Comparison of ENCODE assay signal across 36 cellular contexts in the genomic region with DNA sequence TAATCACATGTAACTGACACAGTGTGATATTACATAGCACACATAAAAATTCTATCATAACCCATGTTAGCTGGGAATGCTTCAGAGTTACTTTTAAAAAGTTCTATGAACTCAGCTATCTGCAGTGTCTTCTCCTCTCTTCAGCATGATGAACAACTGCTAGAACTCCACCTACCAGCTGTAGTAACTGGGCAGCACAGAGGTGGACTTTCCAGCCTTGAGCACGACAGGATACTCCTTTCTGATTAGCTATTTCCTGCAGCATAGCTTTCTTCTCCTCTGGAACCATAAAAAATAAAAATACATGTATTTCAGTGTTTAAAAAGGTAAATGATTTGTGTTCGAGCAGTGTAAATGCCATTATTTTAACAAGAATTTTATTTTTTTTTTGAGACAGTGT.
"Had no signal": no experiment of that assay in that cellular context is flagged by ENCODE, and none has a peak within 500 bp of the region (broad histone marks: within the 10 kb centered on the region; RNA-seq: fewer than 3 reads in every experiment).

No MANE protein-coding gene starts in this region.

- DNase-seq: activated B cell treated with CpG ODN at 0.5 μM for 24 hours; activated CD4-positive, alpha-beta memory T cell treated with anti-CD3 and anti-CD28 coated beads for 36 hours; activated CD4-positive, alpha-beta T cell treated with anti-CD3 and anti-CD28 coated beads for 4 hours; activated CD4-positive, alpha-beta T cell treated with anti-CD3 and anti-CD28 coated beads, Interleukin-2, amount 10 ng/mL, durations not matched to agents 24 days and 14 days; activated CD4-positive, alpha-beta T cell treated with anti-CD3 and anti-CD28 coated beads, Interleukin-2, amount 50 U/mL, for 1 hour; activated CD4-positive, alpha-beta T cell treated with anti-CD3 and anti-CD28 coated beads, Interleukin-2, amount 50 U/mL, for 4 hours; activated CD4-positive, CD25-positive, alpha-beta regulatory T cell treated with anti-CD3 and anti-CD28 coated beads, Interleukin-2, amount 50 U/mL, for 72 hours; activated CD8-positive, alpha-beta memory T cell treated with anti-CD3 and anti-CD28 coated beads, Interleukin-2, amount 50 U/mL, for 4 hours; activated CD8-positive, alpha-beta T cell treated with anti-CD3 and anti-CD28 coated beads for 36 hours; activated effector memory CD4-positive, alpha-beta T cell treated with anti-CD3 and anti-CD28 coated beads, Interleukin-2, amount 50 U/mL, for 16 hours; activated gamma-delta T cell treated with Interleukin-2 at 50 U/mL for 16 hours; activated naive CD4-positive, alpha-beta T cell treated with anti-CD3 and anti-CD28 coated beads, Interleukin-2, amount 10 ng/mL, durations not matched to agents 7 days and 5 days; activated naive CD4-positive, alpha-beta T cell treated with Interleukin-2 at 50 U/mL for 16 hours; activated naive CD8-positive, alpha-beta T cell treated with anti-CD3 and anti-CD28 coated beads, Interleukin-2, amount 10 ng/mL, durations not matched to agents 7 days and 5 days; activated T-cell treated with anti-CD3 and anti-CD28 coated beads for 4 hours; activated T-cell treated with anti-CD3 and anti-CD28 coated beads, Interleukin-2, amount 50 U/mL, for 1 hour; activated T-cell treated with anti-CD3 and anti-CD28 coated beads, Interleukin-2, amount 50 U/mL, for 4 hours; activated T-cell treated with anti-CD3 and anti-CD28 coated beads, Interleukin-2, amount 50 U/mL, for 72 hours; adrenal gland; amniotic stem cell; aorta; body of pancreas; brain microvascular endothelial cell; central memory CD4-positive, alpha-beta T cell; T-helper 1 cell; T-helper 2 cell; T-helper 9 cell had no signal

- H3K9me3 Mint-ChIP-seq: activated B cell treated with CpG ODN at 0.5 μM for 24 hours; activated CD4-positive, alpha-beta memory T cell treated with anti-CD3 and anti-CD28 coated beads for 36 hours; activated CD4-positive, alpha-beta T cell treated with anti-CD3 and anti-CD28 coated beads, Interleukin-2, amount 10 ng/mL, durations not matched to agents 24 days and 14 days; activated CD8-positive, alpha-beta T cell treated with anti-CD3 and anti-CD28 coated beads for 36 hours; activated naive CD4-positive, alpha-beta T cell treated with anti-CD3 and anti-CD28 coated beads, Interleukin-2, amount 10 ng/mL, durations not matched to agents 7 days and 5 days; activated naive CD4-positive, alpha-beta T cell treated with anti-CD3 and anti-CD28 coated beads, Interleukin-2, amount 50 U/mL, for 72 hours; activated naive CD8-positive, alpha-beta T cell treated with anti-CD3 and anti-CD28 coated beads, Interleukin-2, amount 10 ng/mL, durations not matched to agents 7 days and 5 days; activated T-cell treated with anti-CD3 and anti-CD28 coated beads, Interleukin-2, amount 50 U/mL, for 4 hours; activated T-cell treated with anti-CD3 and anti-CD28 coated beads, Interleukin-2, amount 50 U/mL, for 72 hours; activated T-helper 1 cell treated with anti-CD3 and anti-CD28 coated beads, Interleukin-12 subunit alpha, Interleukin-12 subunit beta, Interleukin-2, Interleukin-4 antibody, amounts not matched to agents 30 ng/mL and 10 ng/mL and 1 ng/mL, durations not matched to agents 14 hours and 24 hours and 36 hours; activated T-helper 17 cell treated with anti-CD3 and anti-CD28 coated beads, Interleukin-2, amount 50 U/mL, for 72 hours; T-helper 1 cell treated with Interleukin-12 subunit alpha and Interleukin-12 subunit beta and Interleukin-4 antibody, amounts not matched to agents 30 μg/mL and 1 μg/mL, for 36 hours; T-helper 2 cell treated with Interferon-gamma antibody and Interleukin-4, amounts not matched to agents 5 μg/mL and 100 μg/mL, for 36 hours had no signal

- H3K27ac ChIP-seq: adrenal gland, body of pancreas, brain microvascular endothelial cell, breast epithelium, VCaP had no signal

- FAIRE-seq: astrocyte, TTC549 had no signal

- H3K4me1 Mint-ChIP-seq: activated B cell treated with CpG ODN at 0.5 μM for 24 hours; activated naive CD8-positive, alpha-beta T cell treated with anti-CD3 and anti-CD28 coated beads, Interleukin-2, amount 10 ng/mL, durations not matched to agents 7 days and 5 days; activated T-helper 17 cell treated with anti-CD3 and anti-CD28 coated beads, Interleukin-2, amount 50 U/mL, for 72 hours had no signal

- H3K27me3 ChIP-seq: adrenal gland, body of pancreas, brain microvascular endothelial cell, breast epithelium had no signal

- ATAC-seq: activated CD8-positive, alpha-beta T cell treated with anti-CD3 and anti-CD28 coated beads for 36 hours; activated naive CD4-positive, alpha-beta T cell treated with anti-CD3 and anti-CD28 coated beads, Interleukin-2, amount 50 U/mL, for 72 hours; activated T-cell treated with anti-CD3 and anti-CD28 coated beads, Interleukin-2, amount 50 U/mL, for 4 hours; activated T-cell treated with anti-CD3 and anti-CD28 coated beads, Interleukin-2, amount 50 U/mL, for 72 hours; activated T-helper 17 cell treated with anti-CD3 and anti-CD28 coated beads, Interleukin-2, amount 50 U/mL, for 72 hours; body of pancreas had no signal

- H3K4me1 ChIP-seq: adrenal gland, body of pancreas, breast epithelium had no signal

- H3K27me3 Mint-ChIP-seq: activated B cell treated with CpG ODN at 0.5 μM for 24 hours; activated CD4-positive, alpha-beta memory T cell treated with anti-CD3 and anti-CD28 coated beads for 36 hours; activated CD4-positive, alpha-beta T cell treated with anti-CD3 and anti-CD28 coated beads, Interleukin-2, amount 10 ng/mL, durations not matched to agents 24 days and 14 days; activated CD8-positive, alpha-beta T cell treated with anti-CD3 and anti-CD28 coated beads for 36 hours; activated naive CD4-positive, alpha-beta T cell treated with anti-CD3 and anti-CD28 coated beads, Interleukin-2, amount 10 ng/mL, durations not matched to agents 7 days and 5 days; activated naive CD8-positive, alpha-beta T cell treated with anti-CD3 and anti-CD28 coated beads, Interleukin-2, amount 10 ng/mL, durations not matched to agents 7 days and 5 days; activated T-helper 17 cell treated with anti-CD3 and anti-CD28 coated beads, Interleukin-2, amount 50 U/mL, for 72 hours had no signal

- H3K9me3 ChIP-seq: adrenal gland, body of pancreas, breast epithelium had no signal

- H3K27ac Mint-ChIP-seq: activated B cell treated with CpG ODN at 0.5 μM for 24 hours; activated CD4-positive, alpha-beta memory T cell treated with anti-CD3 and anti-CD28 coated beads for 36 hours; activated CD4-positive, alpha-beta T cell treated with anti-CD3 and anti-CD28 coated beads, Interleukin-2, amount 10 ng/mL, durations not matched to agents 24 days and 14 days; activated CD8-positive, alpha-beta T cell treated with anti-CD3 and anti-CD28 coated beads for 36 hours; activated naive CD4-positive, alpha-beta T cell treated with anti-CD3 and anti-CD28 coated beads, Interleukin-2, amount 10 ng/mL, durations not matched to agents 7 days and 5 days; activated naive CD8-positive, alpha-beta T cell treated with anti-CD3 and anti-CD28 coated beads, Interleukin-2, amount 10 ng/mL, durations not matched to agents 7 days and 5 days; T-helper 1 cell treated with Interleukin-12 subunit alpha and Interleukin-12 subunit beta and Interleukin-4 antibody, amounts not matched to agents 30 μg/mL and 1 μg/mL, for 36 hours; T-helper 2 cell treated with Interferon-gamma antibody and Interleukin-4, amounts not matched to agents 5 μg/mL and 100 μg/mL, for 36 hours had no signal

- H3K4me3 ChIP-seq: adrenal gland, body of pancreas, breast epithelium had no signal

- H3K4me3 Mint-ChIP-seq: activated B cell treated with CpG ODN at 0.5 μM for 24 hours; activated CD4-positive, alpha-beta memory T cell treated with anti-CD3 and anti-CD28 coated beads for 36 hours; activated CD4-positive, alpha-beta T cell treated with anti-CD3 and anti-CD28 coated beads, Interleukin-2, amount 10 ng/mL, durations not matched to agents 24 days and 14 days; activated CD8-positive, alpha-beta T cell treated with anti-CD3 and anti-CD28 coated beads for 36 hours; activated naive CD4-positive, alpha-beta T cell treated with anti-CD3 and anti-CD28 coated beads, Interleukin-2, amount 10 ng/mL, durations not matched to agents 7 days and 5 days; activated naive CD8-positive, alpha-beta T cell treated with anti-CD3 and anti-CD28 coated beads, Interleukin-2, amount 10 ng/mL, durations not matched to agents 7 days and 5 days; activated T-cell treated with anti-CD3 and anti-CD28 coated beads, Interleukin-2, amount 50 U/mL, for 4 hours; activated T-cell treated with anti-CD3 and anti-CD28 coated beads, Interleukin-2, amount 50 U/mL, for 72 hours; activated T-helper 1 cell treated with anti-CD3 and anti-CD28 coated beads, Interleukin-12 subunit alpha, Interleukin-12 subunit beta, Interleukin-2, Interleukin-4 antibody, amounts not matched to agents 30 ng/mL and 10 ng/mL and 1 ng/mL, durations not matched to agents 14 hours and 24 hours and 36 hours; activated T-helper 17 cell treated with anti-CD3 and anti-CD28 coated beads, Interleukin-2, amount 50 U/mL, for 72 hours; T-helper 1 cell treated with Interleukin-12 subunit alpha and Interleukin-12 subunit beta and Interleukin-4 antibody, amounts not matched to agents 30 μg/mL and 1 μg/mL, for 36 hours; T-helper 2 cell treated with Interferon-gamma antibody and Interleukin-4, amounts not matched to agents 5 μg/mL and 100 μg/mL, for 36 hours had no signal
